ENCODE assay signal across 8 cellular contexts in genomic region chr13:74133657-74134201, GRCh38. TPM values are rescaled to one million over a fixed set of nuclear protein-coding genes. Genes with fewer than 3 reads are reported as not detected.
DNase-seq lines count a peak whose midpoint lies in the region; ATAC-seq and TF ChIP-seq lines count a peak whose summit lies in the region.

No MANE protein-coding gene starts in this region.

- 0 to 1% methylated on average over 25 to 30 of the region's 35 CpGs for WGBS in lower leg skin, 2 donors

- no peak for TF ChIP-seq POLR2A in lower leg skin (IDR thresholded peaks at IDR 0.05)

- H3K36me3 Mint-ChIP-seq in dendritic cell treated with granulocyte-macrophage colony-stimulating factor and Interleukin-4, amounts not matched to agents 40 ng/mL and 50 ng/mL, for 4 days (ENCODE audit: low read depth), result peaks cover 6% of the 10 kb centered on the region

- intact Hi-C loops in dendritic cell treated with granulocyte-macrophage colony-stimulating factor and Interleukin-4, amounts not matched to agents 40 ng/mL and 50 ng/mL, for 4 days (cut with micrococcal nuclease), result no loop called here
- intact Hi-C loops in lower leg skin (cut with DNase I; ENCODE audit: low total_unique reads), result loop anchor here (10.0 kb wide), 1 partner anchor 151 kb away; no protein-coding TSS in a partner anchor

- peak overlapping the region; percentile 81 for H3K4me3 Mint-ChIP-seq in dendritic cell treated with granulocyte-macrophage colony-stimulating factor and Interleukin-4, amounts not matched to agents 40 ng/mL and 50 ng/mL, for 4 days

- H3K9me3 Mint-ChIP-seq in dendritic cell treated with granulocyte-macrophage colony-stimulating factor and Interleukin-4, amounts not matched to agents 40 ng/mL and 50 ng/mL, for 4 days, result no peaks in the 10 kb centered on the region

- peaks cover 19% of the 10 kb centered on the region for H3K4me1 Mint-ChIP-seq in dendritic cell treated with granulocyte-macrophage colony-stimulating factor and Interleukin-4, amounts not matched to agents 40 ng/mL and 50 ng/mL, for 4 days (ENCODE audit: low read depth)

- H3K27ac Mint-ChIP-seq in dendritic cell treated with granulocyte-macrophage colony-stimulating factor and Interleukin-4, amounts not matched to agents 40 ng/mL and 50 ng/mL, for 4 days, result peak overlapping the region; percentile 61

- DNase-seq in AG09309 (ENCODE audit: low read depth), result peak; percentile 86
- peak; percentile 77 for DNase-seq in NCI-H345 treated with DMSO at 0.1 percent for 48 hours (lab: John Stamatoyannopoulos, UW; ENCODE audit: unreplicated experiment)
- DNase-seq in activated CD4-positive, alpha-beta T cell treated with anti-CD3 and anti-CD28 coated beads, Interleukin-2, amount 50 U/mL, for 1 hour, result peak; percentile 82
- DNase-seq in lower leg skin (ENCODE audit: low spot score in 2 of 2), result peak; percentile 72 to 94
- peak; percentile 78 for DNase-seq in stimulated activated CD4-positive, alpha-beta T cell treated with anti-CD3 and anti-CD28 coated beads, Interleukin-4, amount 100 ng/mL, for 1 hour

- H3K27me3 Mint-ChIP-seq in dendritic cell treated with granulocyte-macrophage colony-stimulating factor and Interleukin-4, amounts not matched to agents 40 ng/mL and 50 ng/mL, for 4 days, result peaks cover 31% of the 10 kb centered on the region

- ATAC-seq in GM19023 (IDR thresholded peaks at IDR 0.05; ENCODE audit: unreplicated experiment), result peak; percentile 40
- ATAC-seq in HG03139 (IDR thresholded peaks at IDR 0.05; ENCODE audit: unreplicated experiment), result peak; percentile 36

- H3K4me3 ChIP-seq in AG09309 (ENCODE audit: control insufficient read depth, low read depth, low read length), result peak overlapping the region; percentile 82
- peak overlapping the region; percentile 68 for H3K4me3 ChIP-seq in lower leg skin (ENCODE audit: low read depth, poor library complexity, severe bottlenecking)

- TF ChIP-seq CTCF in AG09309 (IDR thresholded peaks at IDR 0.05; ENCODE audit: control insufficient read depth, insufficient read depth, low read depth, low read length, missing control alignments), result no peak
- TF ChIP-seq CTCF in lower leg skin (IDR thresholded peaks at IDR 0.05), result no peak

RNA-seq across cellular contexts. Expression of gene KLF12, which starts 0.5 kb away (rescaled TPM):
- total RNA-seq in lower leg skin, result 1 to 10 TPM; 3.1 to 5.5 (median 3.2) TPM

Comparison
In these comparisons a context has a peak if more than half of its experiments do, and no peak if none do; other contexts are left out.
1. Peak in every context shown above with its lines: DNase-seq, ATAC-seq and H3K4me3 ChIP-seq.